In genomic region chr6:43434441-43434840, GRCh38 we compare ENCODE assay signal across 17 cellular contexts. TPM values are rescaled to one million over a fixed set of nuclear protein-coding genes. Genes with fewer than 3 reads are reported as not detected.
"Had no signal": no experiment of that assay in that cellular context is flagged by ENCODE, and none has a peak within 500 bp of the region (broad histone marks: within the 10 kb centered on the region; RNA-seq: fewer than 3 reads in every experiment).

No MANE protein-coding gene starts in this region.

- FAIRE-seq: colon, endometrium, keratinocyte had no signal

- H3K4me1 Mint-ChIP-seq: WTC11 had no signal

- H3K4me3 ChIP-seq: left lung, SJSA1 had no signal

- H3K36me3 Mint-ChIP-seq: WTC11 had no signal

- H3K4me3 Mint-ChIP-seq: activated naive CD4-positive, alpha-beta T cell treated with anti-CD3 and anti-CD28 coated beads, Interleukin-2, amount 50 U/mL, for 24 hours; nephron; type B pancreatic cell; WTC11 had no signal

- H3K9me3 Mint-ChIP-seq: activated naive CD4-positive, alpha-beta T cell treated with anti-CD3 and anti-CD28 coated beads, Interleukin-2, amount 50 U/mL, for 24 hours; nephron; type B pancreatic cell; WTC11 had no signal

- H3K27ac Mint-ChIP-seq: nephron, type B pancreatic cell, WTC11 had no signal

- H3K9me3 ChIP-seq: left lung, SJSA1 had no signal

- H3K27me3 ChIP-seq: left lung, SJSA1 had no signal

- ATAC-seq: left lung, WTC11 had no signal

- H3K27ac ChIP-seq: left lung, SJSA1 had no signal

- DNase-seq: activated CD4-positive, alpha-beta T cell treated with anti-CD3 and anti-CD28 coated beads, Interleukin-2, amount 50 U/mL, for 1 hour; caudate nucleus; hippocampal formation; left lung; stimulated activated CD4-positive, alpha-beta T cell treated with anti-CD3 and anti-CD28 coated beads, Interleukin-15, amount 100 ng/mL, for 24 hours; stimulated activated CD4-positive, alpha-beta T cell treated with anti-CD3 and anti-CD28 coated beads, Interleukin-4, amount 100 ng/mL, for 1 hour; stimulated activated naive CD4-positive, alpha-beta T cell; T-helper 2 cell had no signal

- H3K27me3 Mint-ChIP-seq: activated naive CD4-positive, alpha-beta T cell treated with anti-CD3 and anti-CD28 coated beads, Interleukin-2, amount 50 U/mL, for 24 hours; type B pancreatic cell had no signal

RNA-seq across cellular contexts. Expression of gene DLK2, which starts 20.9 kb away (rescaled TPM):
- total RNA-seq: mesenteric fat pad had no signal
